16 cellular contexts compared by ENCODE assay signal in genomic region chr3:46383211-46383945, GRCh38. TPM values are rescaled to one million over a fixed set of nuclear protein-coding genes. Genes with fewer than 3 reads are reported as not detected.
DNase-seq lines count a peak whose midpoint lies in the region; ATAC-seq, FAIRE-seq and TF ChIP-seq lines count a peak whose summit lies in the region.
"Had no signal": no experiment of that assay in that cellular context is flagged by ENCODE, and none has a peak within 500 bp of the region (broad histone marks: within the 10 kb centered on the region; RNA-seq: fewer than 3 reads in every experiment).

No MANE protein-coding gene starts in this region.

- H3K27me3 Mint-ChIP-seq in stimulated activated naive CD8-positive, alpha-beta T cell treated with anti-CD3 and anti-CD28 coated beads, Interleukin-15, Interleukin-2, amounts not matched to agents 100 ng/mL and 50 ng/mL, for 24 hours, result peaks cover 9% of the 10 kb centered on the region

- no peak for ATAC-seq in stimulated activated naive CD8-positive, alpha-beta T cell treated with anti-CD3 and anti-CD28 coated beads, Interleukin-15, Interleukin-2, amounts not matched to agents 100 U/mL and 50 U/mL, for 24 hours
- ATAC-seq in left colon (peak; percentile 82), HG03378 (IDR thresholded peaks at IDR 0.05; ENCODE audit: unreplicated experiment) (no peak)
- ATAC-seq: gastroesophageal sphincter had no signal

- peak; percentile 85 for FAIRE-seq in urothelium cell line (lab: Jason Lieb, UNC)

- H3K4me3 Mint-ChIP-seq in stimulated activated naive CD8-positive, alpha-beta T cell treated with anti-CD3 and anti-CD28 coated beads, Interleukin-15, Interleukin-2, amounts not matched to agents 100 ng/mL and 50 ng/mL, for 24 hours, result no peak overlapping the region
- H3K4me3 Mint-ChIP-seq: CD14-positive monocyte, type B pancreatic cell had no signal

- no peaks in the 10 kb centered on the region for H3K9me3 Mint-ChIP-seq in stimulated activated naive CD8-positive, alpha-beta T cell treated with anti-CD3 and anti-CD28 coated beads, Interleukin-15, Interleukin-2, amounts not matched to agents 100 ng/mL and 50 ng/mL, for 24 hours
- H3K9me3 Mint-ChIP-seq: type B pancreatic cell had no signal

- in situ Hi-C loops in GM13976 (cut with MboI; ENCODE audit: low sequenced_read_pairs, unreplicated experiment), result no loop called here

- no peak for DNase-seq in stimulated activated naive CD8-positive, alpha-beta T cell treated with anti-CD3 and anti-CD28 coated beads, Interleukin-15, Interleukin-2, amounts not matched to agents 100 U/mL and 50 U/mL, for 24 hours
- peak; percentile 60 for DNase-seq in NCI-H2029 treated with DMSO at 0.1 percent for 48 hours (lab: John Stamatoyannopoulos, UW)
- DNase-seq in left colon, result peak; percentile 69 to 83
- DNase-seq in urothelium cell line (ENCODE audit: low spot score), result no peak
- no peak for DNase-seq in NCI-H187 (lab: John Stamatoyannopoulos, UW)
- no peak for DNase-seq in GM13976 (ENCODE audit: low spot score)
- DNase-seq: activated naive CD4-positive, alpha-beta T cell treated with anti-CD3 and anti-CD28 coated beads, Interleukin-2, amount 50 U/mL, for 16 hours; EL; MG63; posterior cingulate gyrus had no signal

- no peaks in the 10 kb centered on the region for H3K36me3 Mint-ChIP-seq in stimulated activated naive CD8-positive, alpha-beta T cell treated with anti-CD3 and anti-CD28 coated beads, Interleukin-15, Interleukin-2, amounts not matched to agents 100 ng/mL and 50 ng/mL, for 24 hours (ENCODE audit: low read depth)
- H3K36me3 Mint-ChIP-seq: CD14-positive monocyte, type B pancreatic cell had no signal

- peak overlapping the region; percentile 14 for H3K27ac Mint-ChIP-seq in stimulated activated naive CD8-positive, alpha-beta T cell treated with anti-CD3 and anti-CD28 coated beads, Interleukin-15, Interleukin-2, amounts not matched to agents 100 ng/mL and 50 ng/mL, for 24 hours
- H3K27ac Mint-ChIP-seq: type B pancreatic cell had no signal

- intact Hi-C loops in left colon (cut with DNase I, micrococcal nuclease), result no loop called here

- no peak for TF ChIP-seq CTCF in GM13976 (IDR thresholded peaks at IDR 0.05; ENCODE audit: borderline replicate concordance, control extremely low read depth, extremely low read depth, insufficient read depth, missing control alignments)

- H3K4me1 Mint-ChIP-seq in stimulated activated naive CD8-positive, alpha-beta T cell treated with anti-CD3 and anti-CD28 coated beads, Interleukin-15, Interleukin-2, amounts not matched to agents 100 ng/mL and 50 ng/mL, for 24 hours (ENCODE audit: low read depth), result peaks cover 30% of the 10 kb centered on the region

RNA-seq across cellular contexts. Expression of gene CCR5, which starts 12.6 kb away (rescaled TPM):
- 1 to 10 TPM in 1 of 2 donors, under 1 TPM in 1; 0.55 to 1.8 TPM for total RNA-seq in left colon
- total RNA-seq: cardiac muscle cell had no signal

RNA-seq across cellular contexts. Expression of gene CCRL2, which starts 23.7 kb away (rescaled TPM):
- 10 to 100 TPM; 18.3 to 19.4 TPM for total RNA-seq in left colon

RNA-seq across cellular contexts. Expression of gene CCR2, which starts 29.5 kb away (rescaled TPM):
- 1 to 10 TPM in 1 of 2 donors, under 1 TPM in 1; 0.37 to 3.7 TPM for total RNA-seq in left colon
- total RNA-seq: cardiac muscle cell had no signal

Comparison
In these comparisons a context has a peak if more than half of its experiments do, and no peak if none do; other contexts are left out.
1. DNase-seq: peak in NCI-H2029 treated with DMSO at 0.1 percent for 48 hours (single experiment) and left colon (2 of 2); none in stimulated activated naive CD8-positive, alpha-beta T cell treated with anti-CD3 and anti-CD28 coated beads, Interleukin-15, Interleukin-2, amounts not matched to agents 100 U/mL and 50 U/mL, for 24 hours (single experiment), urothelium cell line (single experiment), NCI-H187 (0 of 2) and GM13976 (single experiment).